ENCODE assay signal across 8 cellular contexts in the genomic region with DNA sequence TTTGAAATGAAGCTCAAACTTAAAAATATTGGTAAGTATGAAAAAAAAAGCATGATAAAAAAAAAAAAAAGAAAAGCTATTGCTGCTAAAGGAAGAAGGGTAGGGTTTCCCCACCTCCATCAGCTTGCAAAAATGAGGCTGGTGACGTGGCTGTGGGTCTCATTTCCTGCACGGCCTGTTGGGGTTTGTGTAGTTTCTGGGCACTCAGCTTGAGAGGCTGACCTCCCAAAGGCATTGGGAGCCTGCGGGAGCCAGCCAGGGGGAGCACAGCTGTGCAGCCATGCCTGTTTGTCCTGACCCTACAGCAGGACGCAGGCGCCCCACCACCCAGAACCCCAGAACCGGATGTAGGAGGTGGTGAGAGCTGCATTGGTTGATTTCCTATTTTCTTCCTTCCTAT. TPM values are rescaled to one million over a fixed set of nuclear protein-coding genes. Genes with fewer than 3 reads are reported as not detected.
A peak's percentile ranks its signal among the peaks of the same experiment; 100 is the strongest.
DNase-seq lines count a peak whose midpoint lies in the region; ATAC-seq and TF ChIP-seq lines count a peak whose summit lies in the region.

No MANE protein-coding gene starts in this region.

- peak overlapping the region; percentile 96 for H3K27ac Mint-ChIP-seq in activated CD4-positive, alpha-beta memory T cell treated with anti-CD3 and anti-CD28 coated beads, Interleukin-2, amount 10 ng/mL, durations not matched to agents 7 days and 5 days
- peak overlapping the region; percentile 47 for H3K27ac Mint-ChIP-seq in stimulated activated memory B cell treated with anti-CD40 and anti-IgM and Interleukin-4, amounts not matched to agents 10 μg/mL and 1 μg/mL and 100 μg/mL, for 72 hours

- TF ChIP-seq CTCF in right atrium auricular region (IDR thresholded peaks at IDR 0.05) (no peak), WERI-Rb-1 (IDR thresholded peaks at IDR 0.05; ENCODE audit: low read depth, low read length) (no peak)

- DNase-seq in activated CD4-positive, alpha-beta memory T cell treated with anti-CD3 and anti-CD28 coated beads, Interleukin-2, amount 10 ng/mL, durations not matched to agents 7 days and 5 days = peak; percentile 89
- DNase-seq in right atrium auricular region (ENCODE audit: low spot score) (peak; percentile 60), NCI-H226 (no peak), A172 (ENCODE audit: low spot score) (no peak), WERI-Rb-1 (no peak)

- no peaks in the 10 kb centered on the region for H3K27me3 Mint-ChIP-seq in activated CD4-positive, alpha-beta memory T cell treated with anti-CD3 and anti-CD28 coated beads, Interleukin-2, amount 10 ng/mL, durations not matched to agents 7 days and 5 days
- no peaks in the 10 kb centered on the region for H3K27me3 Mint-ChIP-seq in stimulated activated memory B cell treated with anti-CD40 and anti-IgM and Interleukin-4, amounts not matched to agents 10 μg/mL and 1 μg/mL and 100 μg/mL, for 72 hours

- peak; percentile 86 for ATAC-seq in HG03196 (IDR thresholded peaks at IDR 0.05; ENCODE audit: unreplicated experiment)
- ATAC-seq in stimulated activated memory B cell treated with anti-CD40 and anti-IgM and Interleukin-4, amounts not matched to agents 10 μg/mL and 1 μg/mL and 100 μg/mL, for 72 hours = peak; percentile 90

- H3K4me3 ChIP-seq in right atrium auricular region (no peak overlapping the region), WERI-Rb-1 (ENCODE audit: low read depth, low read length) (no peak overlapping the region)

- POLR2A ChIA-PET in activated CD4-positive, alpha-beta memory T cell treated with anti-CD3 and anti-CD28 coated beads, Interleukin-2, amount 10 ng/mL, durations not matched to agents 7 days and 5 days (lab: Charles Lee) = interaction anchor here (0.8 to 6.4 kb wide), 11 partner anchors 15 to 222 kb away, joined by 3 to 78 read pairs (median 6); a partner anchor contains a TSS

- peak; percentile 27 for TF ChIP-seq POLR2A in GM19193 (IDR thresholded peaks at IDR 0.05; ENCODE audit: extremely low read depth, insufficient read depth, insufficient read length)

- no peaks in the 10 kb centered on the region for H3K4me1 ChIP-seq in right atrium auricular region

- H3K4me1 Mint-ChIP-seq in activated CD4-positive, alpha-beta memory T cell treated with anti-CD3 and anti-CD28 coated beads, Interleukin-2, amount 10 ng/mL, durations not matched to agents 7 days and 5 days = peaks cover 72% of the 10 kb centered on the region
- peaks cover 42% of the 10 kb centered on the region for H3K4me1 Mint-ChIP-seq in stimulated activated memory B cell treated with anti-CD40 and anti-IgM and Interleukin-4, amounts not matched to agents 10 μg/mL and 1 μg/mL and 100 μg/mL, for 72 hours

- H3K36me3 Mint-ChIP-seq in activated CD4-positive, alpha-beta memory T cell treated with anti-CD3 and anti-CD28 coated beads, Interleukin-2, amount 10 ng/mL, durations not matched to agents 7 days and 5 days (ENCODE audit: low read depth) = peaks cover 23% of the 10 kb centered on the region
- H3K36me3 Mint-ChIP-seq in stimulated activated memory B cell treated with anti-CD40 and anti-IgM and Interleukin-4, amounts not matched to agents 10 μg/mL and 1 μg/mL and 100 μg/mL, for 72 hours = no peaks in the 10 kb centered on the region

- H3K27ac ChIP-seq in right atrium auricular region = no peak overlapping the region
- no peak overlapping the region for H3K27ac ChIP-seq in WERI-Rb-1

- no peaks in the 10 kb centered on the region for H3K9me3 ChIP-seq in right atrium auricular region
- H3K9me3 ChIP-seq in WERI-Rb-1 (ENCODE audit: severe bottlenecking) = no peaks in the 10 kb centered on the region

- peak overlapping the region; percentile 36 for H3K4me3 Mint-ChIP-seq in activated CD4-positive, alpha-beta memory T cell treated with anti-CD3 and anti-CD28 coated beads, Interleukin-2, amount 10 ng/mL, durations not matched to agents 7 days and 5 days
- no peak overlapping the region for H3K4me3 Mint-ChIP-seq in stimulated activated memory B cell treated with anti-CD40 and anti-IgM and Interleukin-4, amounts not matched to agents 10 μg/mL and 1 μg/mL and 100 μg/mL, for 72 hours

- no peaks in the 10 kb centered on the region for H3K36me3 ChIP-seq in right atrium auricular region
- no peaks in the 10 kb centered on the region for H3K36me3 ChIP-seq in WERI-Rb-1

- peaks cover 2% of the 10 kb centered on the region for H3K9me3 Mint-ChIP-seq in activated CD4-positive, alpha-beta memory T cell treated with anti-CD3 and anti-CD28 coated beads, Interleukin-2, amount 10 ng/mL, durations not matched to agents 7 days and 5 days
- no peaks in the 10 kb centered on the region for H3K9me3 Mint-ChIP-seq in stimulated activated memory B cell treated with anti-CD40 and anti-IgM and Interleukin-4, amounts not matched to agents 10 μg/mL and 1 μg/mL and 100 μg/mL, for 72 hours

- H3K27me3 ChIP-seq in right atrium auricular region = no peaks in the 10 kb centered on the region
- H3K27me3 ChIP-seq in WERI-Rb-1 (ENCODE audit: insufficient read depth, low read depth, severe bottlenecking) = no peaks in the 10 kb centered on the region

- CTCF ChIA-PET in activated CD4-positive, alpha-beta memory T cell treated with anti-CD3 and anti-CD28 coated beads, Interleukin-2, amount 10 ng/mL, durations not matched to agents 7 days and 5 days (lab: Charles Lee) = interaction anchor here (0.6 to 7.1 kb wide), 21 partner anchors 10 to 382 kb away, joined by 3 to 126 read pairs (median 4); a partner anchor contains a TSS

RNA-seq across cellular contexts. Expression of a gene that starts 48.8 kb away (rescaled TPM):
- total RNA-seq in activated CD4-positive, alpha-beta memory T cell treated with anti-CD3 and anti-CD28 coated beads, Interleukin-2, amount 10 ng/mL, durations not matched to agents 7 days and 5 days = 100 to 1,000 TPM; 163 TPM
- total RNA-seq in right atrium auricular region = under 1 TPM; 0.22 to 0.55 TPM
- 16.9 and 23.0 TPM in 2 replicates for total RNA-seq in A172 (2014; rRNA removed; shearing (Covaris generic))

Comparison
In these comparisons a context has a peak if more than half of its experiments do, and no peak if none do; other contexts are left out.
1. DNase-seq: peak in activated CD4-positive, alpha-beta memory T cell treated with anti-CD3 and anti-CD28 coated beads, Interleukin-2, amount 10 ng/mL, durations not matched to agents 7 days and 5 days (single experiment) and right atrium auricular region (single experiment); none in NCI-H226 (single experiment), A172 (single experiment) and WERI-Rb-1 (single experiment).
2. RNA of a gene that starts 48.8 kb away (total RNA-seq): 163 TPM in activated CD4-positive, alpha-beta memory T cell treated with anti-CD3 and anti-CD28 coated beads, Interleukin-2, amount 10 ng/mL, durations not matched to agents 7 days and 5 days and 16.9 to 23.0 TPM in A172; 0.22 to 0.55 TPM in right atrium auricular region; every median in the first group is over 10 times any median in the second.